11 cellular contexts compared by ENCODE assay signal in genomic region chr17:4585203-4585939, GRCh38. TPM values are rescaled to one million over a fixed set of nuclear protein-coding genes. Genes with fewer than 3 reads are reported as not detected.
DNase-seq lines count a peak whose midpoint lies in the region; TF ChIP-seq lines count a peak whose summit lies in the region.
"Had no signal": no experiment of that assay in that cellular context is flagged by ENCODE, and none has a peak within 500 bp of the region (broad histone marks: within the 10 kb centered on the region; RNA-seq: fewer than 3 reads in every experiment).

No MANE protein-coding gene starts in this region.

- 31% methylated on average over 26 of the region's 28 CpGs for WGBS in hepatocyte (ENCODE audit: low lambda C conversion rate, missing lambda C conversion rate)

- no peak overlapping the region for H3K4me3 ChIP-seq in CD4-positive, alpha-beta memory T cell (ENCODE audit: low read length in 2 of 2)
- H3K4me3 ChIP-seq in HUES6 (ENCODE audit: low read depth, low read length) (peak overlapping the region; percentile 70), hepatocyte (peak overlapping the region; percentile 70)

- H3K4me2 ChIP-seq in hepatocyte, result peak overlapping the region; percentile 84

- H3K9ac ChIP-seq in HUES6 (ENCODE audit: low read length), result no peak overlapping the region

- H3K27me3 ChIP-seq in CD4-positive, alpha-beta memory T cell (ENCODE audit: insufficient read depth, low read length), result peaks cover 10% of the 10 kb centered on the region
- H3K27me3 ChIP-seq in HUES6 (ENCODE audit: control insufficient read depth, insufficient read depth, low read length), result peaks cover 61% of the 10 kb centered on the region
- no peaks in the 10 kb centered on the region for H3K27me3 ChIP-seq in hepatocyte

- H3K9me3 ChIP-seq in CD4-positive, alpha-beta memory T cell (ENCODE audit: control insufficient read depth in 1 of 2, low read length in 2 of 2), result no peaks in the 10 kb centered on the region
- H3K9me3 ChIP-seq in HUES6 (ENCODE audit: control insufficient read depth, insufficient read depth, low read depth, low read length) (no peaks in the 10 kb centered on the region), hepatocyte (ENCODE audit: low read depth) (no peaks in the 10 kb centered on the region)

- no peak for DNase-seq in CD4-positive, alpha-beta memory T cell
- DNase-seq in hepatocyte (ENCODE audit: low spot score) (peak; percentile 61), osteocyte (ENCODE audit: extremely low spot score, unreplicated experiment) (peak; percentile 78), SIG-M5 (lab: John Stamatoyannopoulos, UW) (no peak), NCI-H1436 (lab: John Stamatoyannopoulos, UW) (no peak)
- DNase-seq in stimulated activated CD4-positive, alpha-beta T cell treated with anti-CD3 and anti-CD28 coated beads, Interleukin-2, amount 100 ng/mL, for 48 hours, result no peak
- DNase-seq in activated CD8-positive, alpha-beta memory T cell treated with anti-CD3 and anti-CD28 coated beads for 24 hours, result no peak
- DNase-seq: dermis blood vessel endothelial cell, NCI-H82 had no signal

- no peak overlapping the region for H3K27ac Mint-ChIP-seq in CD4-positive, alpha-beta memory T cell
- H3K27ac Mint-ChIP-seq in osteocyte (ENCODE audit: unreplicated experiment), result no peak overlapping the region
- H3K27ac Mint-ChIP-seq: T-helper 1 cell treated with Interleukin-12 subunit alpha and Interleukin-12 subunit beta and Interleukin-4 antibody, amounts not matched to agents 30 μg/mL and 1 μg/mL, for 36 hours had no signal

- peaks cover 33 to 39% of the 10 kb centered on the region in 2 donors for H3K27me3 Mint-ChIP-seq in CD4-positive, alpha-beta memory T cell
- peaks cover 58% of the 10 kb centered on the region for H3K27me3 Mint-ChIP-seq in osteocyte (ENCODE audit: unreplicated experiment)

- H3K9me2 ChIP-seq in hepatocyte (replicated peaks; ENCODE audit: insufficient read depth), result no peaks in the 10 kb centered on the region

- H3K27ac ChIP-seq in CD4-positive, alpha-beta memory T cell (ENCODE audit: low read depth, low read length), result no peak overlapping the region
- H3K27ac ChIP-seq in HUES6 (ENCODE audit: low read depth, low read length) (no peak overlapping the region), hepatocyte (peak overlapping the region; percentile 89)

- TF ChIP-seq CTCF in hepatocyte (IDR thresholded peaks at IDR 0.05; ENCODE audit: poor library complexity), result no peak
- no peak for TF ChIP-seq CTCF in osteocyte (IDR thresholded peaks at IDR 0.05)

- intact Hi-C loops in CD4-positive, alpha-beta memory T cell (cut with micrococcal nuclease), result no loop called here

- no peaks in the 10 kb centered on the region for H3K9me3 Mint-ChIP-seq in CD4-positive, alpha-beta memory T cell
- H3K9me3 Mint-ChIP-seq in osteocyte (ENCODE audit: unreplicated experiment), result no peaks in the 10 kb centered on the region
- H3K9me3 Mint-ChIP-seq: T-helper 1 cell treated with Interleukin-12 subunit alpha and Interleukin-12 subunit beta and Interleukin-4 antibody, amounts not matched to agents 30 μg/mL and 1 μg/mL, for 36 hours had no signal

- H3K4me3 Mint-ChIP-seq in CD4-positive, alpha-beta memory T cell, result peak overlapping the region in 6 of 8 donors; percentile 9 to 58 (median 44)
- H3K4me3 Mint-ChIP-seq in osteocyte (ENCODE audit: unreplicated experiment), result peak overlapping the region; percentile 62
- H3K4me3 Mint-ChIP-seq: T-helper 1 cell treated with Interleukin-12 subunit alpha and Interleukin-12 subunit beta and Interleukin-4 antibody, amounts not matched to agents 30 μg/mL and 1 μg/mL, for 36 hours had no signal

- H3K4me1 ChIP-seq in CD4-positive, alpha-beta memory T cell (ENCODE audit: insufficient read depth, low read length), result peaks cover 3% of the 10 kb centered on the region
- H3K4me1 ChIP-seq in HUES6 (ENCODE audit: control insufficient read depth, insufficient read depth, low read length) (peaks cover 40% of the 10 kb centered on the region), hepatocyte (ENCODE audit: insufficient read depth) (peaks cover 53% of the 10 kb centered on the region)

- H3K79me2 ChIP-seq in hepatocyte, result peaks cover 68% of the 10 kb centered on the region

- no peaks in the 10 kb centered on the region for H3K36me3 ChIP-seq in CD4-positive, alpha-beta memory T cell (ENCODE audit: insufficient read depth, low read length)
- H3K36me3 ChIP-seq in HUES6 (ENCODE audit: control insufficient read depth, insufficient read depth, low read length) (no peaks in the 10 kb centered on the region), hepatocyte (replicated peaks; ENCODE audit: insufficient read depth, low read depth) (no peaks in the 10 kb centered on the region)

- no peak overlapping the region for H2AFZ ChIP-seq in hepatocyte

- POLR2A ChIA-PET in CD4-positive, alpha-beta memory T cell (lab: Charles Lee; ENCODE audit: partially characterized antibody), result no interaction called here

- CTCF ChIA-PET in CD4-positive, alpha-beta memory T cell (lab: Charles Lee; ENCODE audit: partially characterized antibody), result no interaction called here

- peaks cover 3% of the 10 kb centered on the region for H4K20me1 ChIP-seq in hepatocyte (ENCODE audit: insufficient read depth, poor library complexity, severe bottlenecking)

- H3K4me1 Mint-ChIP-seq in CD4-positive, alpha-beta memory T cell, result peaks cover 1 to 10% (median 4%) of the 10 kb centered on the region in 4 donors
- H3K4me1 Mint-ChIP-seq in osteocyte (ENCODE audit: unreplicated experiment), result peaks cover 12% of the 10 kb centered on the region

- H3K36me3 Mint-ChIP-seq in CD4-positive, alpha-beta memory T cell, result no peaks in the 10 kb centered on the region
- no peaks in the 10 kb centered on the region for H3K36me3 Mint-ChIP-seq in osteocyte (ENCODE audit: unreplicated experiment)

RNA-seq across cellular contexts. Expression of gene SMTNL2, which starts 1.0 kb away (rescaled TPM):
- total RNA-seq in CD4-positive, alpha-beta memory T cell, result not detected
- polyA plus RNA-seq in CD4-positive, alpha-beta memory T cell, result not detected
- 41.5 and 56.8 TPM in 2 replicates for total RNA-seq in hepatocyte
- polyA plus RNA-seq in hepatocyte, result 106 TPM in 2 replicates
- total RNA-seq in osteocyte, result 1.7 and 2.8 TPM in 2 replicates

RNA-seq across cellular contexts. Expression of gene GGT6, which starts 25.0 kb away (rescaled TPM):
- total RNA-seq in CD4-positive, alpha-beta memory T cell, result not detected
- not detected for polyA plus RNA-seq in CD4-positive, alpha-beta memory T cell
- 0.32 TPM in 1 of 2 replicates, not detected in the other for total RNA-seq in hepatocyte
- not detected in 2 replicates for polyA plus RNA-seq in hepatocyte
- not detected in 2 replicates for total RNA-seq in osteocyte
- total RNA-seq: dermis blood vessel endothelial cell had no signal

RNA-seq across cellular contexts. Expression of gene MYBBP1A, which starts 30.2 kb away (rescaled TPM):
- 10 to 100 TPM; 73.4 to 74.7 TPM for total RNA-seq in CD4-positive, alpha-beta memory T cell
- polyA plus RNA-seq in CD4-positive, alpha-beta memory T cell, result 10 to 100 TPM; 12.5 to 35.2 TPM
- total RNA-seq in hepatocyte (17.9 and 23.7 TPM in 2 replicates), osteocyte (47.9 and 48.5 TPM in 2 replicates)
- 44.1 and 46.5 TPM in 2 replicates for polyA plus RNA-seq in hepatocyte

RNA-seq across cellular contexts. Expression of gene ALOX15, which starts 56.1 kb away (rescaled TPM):
- under 1 TPM in 1 of 2 experiments, not detected in 1; 0.49 TPM for total RNA-seq in CD4-positive, alpha-beta memory T cell
- not detected for polyA plus RNA-seq in CD4-positive, alpha-beta memory T cell
- total RNA-seq in hepatocyte, result 1.9 and 2.1 TPM in 2 replicates
- polyA plus RNA-seq in hepatocyte, result 5.5 and 7.5 TPM in 2 replicates
- total RNA-seq in osteocyte, result not detected in 2 replicates
- total RNA-seq: dermis blood vessel endothelial cell had no signal

Comparison
In these comparisons a context has a peak if more than half of its experiments do, and no peak if none do; other contexts are left out.
1. DNase-seq: peak in hepatocyte (single experiment) and osteocyte (single experiment); none in CD4-positive, alpha-beta memory T cell (0 of 5), stimulated activated CD4-positive, alpha-beta T cell treated with anti-CD3 and anti-CD28 coated beads, Interleukin-2, amount 100 ng/mL, for 48 hours (0 of 2), SIG-M5 (single experiment), activated CD8-positive, alpha-beta memory T cell treated with anti-CD3 and anti-CD28 coated beads for 24 hours (single experiment) and NCI-H1436 (single experiment).
2. H3K4me3 ChIP-seq: peak in HUES6 (single experiment) and hepatocyte (single experiment); none in CD4-positive, alpha-beta memory T cell (0 of 2).
3. RNA of gene SMTNL2, which starts 1.0 kb away (total RNA-seq): 41.5 to 56.8 TPM in hepatocyte; 1.7 to 2.8 TPM in osteocyte and not detected in CD4-positive, alpha-beta memory T cell; every median in the first group is over 10 times any median in the second.